In genomic region chr2:129923265-129924141, GRCh38 we compare ENCODE assay signal across 8 cellular contexts. TPM values are rescaled to one million over a fixed set of nuclear protein-coding genes. Genes with fewer than 3 reads are reported as not detected.
DNase-seq lines count a peak whose midpoint lies in the region; ATAC-seq and TF ChIP-seq lines count a peak whose summit lies in the region.

No MANE protein-coding gene starts in this region.

- H3K18ac ChIP-seq in IMR-90 (ENCODE audit: low read depth, low read length), result no peak overlapping the region

- CTCF ChIA-PET in IMR-90 (lab: Yijun Ruan, JAX), result interaction anchor here (0.6 to 1.4 kb wide), 2 partner anchors 8 to 1860 kb away, joined by 3 to 6 read pairs; no protein-coding TSS in a partner anchor
- CTCF ChIA-PET in PC-3 (lab: Charles Lee), result interaction anchor here (0.6 to 0.8 kb wide), 5 partner anchors 19 to 1680 kb away, joined by 3 to 6 read pairs (median 5); no protein-coding TSS in a partner anchor

- TF ChIP-seq CTCF in IMR-90 (conservative IDR thresholded peaks at IDR 0.05; ENCODE audit: low read depth, low read length) (peak; percentile 52), PC-3 (conservative IDR thresholded peaks at IDR 0.05; ENCODE audit: low read depth, low read length) (peak; percentile 56), colonic mucosa (IDR thresholded peaks at IDR 0.05) (peak; percentile 25), lower leg skin (IDR thresholded peaks at IDR 0.05) (no peak), uterus (IDR thresholded peaks at IDR 0.05) (peak in 3 of 4 experiments; percentile 14 to 43 (median 26))

- POLR2A ChIA-PET in IMR-90 (lab: Charles Lee; ENCODE audit: unreplicated experiment) (no interaction called here), PC-3 (lab: Charles Lee; ENCODE audit: unreplicated experiment) (no interaction called here)

- H4K91ac ChIP-seq in IMR-90 (ENCODE audit: insufficient read depth, low read depth, low read length), result no peak overlapping the region

- H3K9me2 ChIP-seq in PC-3 (replicated peaks; ENCODE audit: low read length), result no peaks in the 10 kb centered on the region

- H2BK15ac ChIP-seq in IMR-90 (ENCODE audit: low read depth, low read length), result no peak overlapping the region

- peak overlapping the region; percentile 51 for H2AFZ ChIP-seq in IMR-90 (replicated peaks; ENCODE audit: low read length, poor library complexity)
- 0 out of 2 replicates have a peak overlapping the region, but pooled peaks have one; percentile 42 for H2AFZ ChIP-seq in PC-3 (ENCODE audit: low read length)

- no peak overlapping the region for H3K14ac ChIP-seq in IMR-90 (replicated peaks; ENCODE audit: low read depth, low read length)

- H3K4me3 ChIP-seq in IMR-90 (ENCODE audit: insufficient read depth, low read depth, low read length) (no peak overlapping the region), PC-3 (ENCODE audit: low read length) (no peak overlapping the region), colonic mucosa (no peak overlapping the region), lower leg skin (ENCODE audit: low read depth, poor library complexity, severe bottlenecking) (no peak overlapping the region), uterus (no peak overlapping the region)

- no peak overlapping the region for H2BK20ac ChIP-seq in IMR-90 (ENCODE audit: low read depth, low read length)

- H3K79me1 ChIP-seq in IMR-90 (ENCODE audit: low read depth in 1 of 2, low read length in 2 of 2), result no peaks in the 10 kb centered on the region

- H4K20me1 ChIP-seq in IMR-90 (ENCODE audit: insufficient read depth, low read length) (no peaks in the 10 kb centered on the region), PC-3 (ENCODE audit: low read length) (no peaks in the 10 kb centered on the region)

- H2AK5ac ChIP-seq in IMR-90 (ENCODE audit: low read depth, low read length), result no peak overlapping the region

- WGBS in IMR-90 (ENCODE audit: extremely low coverage in 2 of 2, insufficient read length in 1 of 2), 2 experiments, result 5% methylated on average over 7 of the region's 30 CpGs; no CpG with 5 or more reads in 1 of the 2 experiments
- 5 to 7% methylated on average over 20 to 29 of the region's 30 CpGs for WGBS in lower leg skin, 2 donors

- no peak overlapping the region for H4K8ac ChIP-seq in IMR-90 (ENCODE audit: low read depth in 2 of 2, low read length in 2 of 2)

- dilution Hi-C loops in IMR-90 (cut with HindIII; ENCODE audit: low sequenced_read_pairs, unreplicated experiment), result no loop called here

- H3K27me3 ChIP-seq in IMR-90 (ENCODE audit: control insufficient read depth, insufficient read depth, low read length) (no peaks in the 10 kb centered on the region; the same call in 1 of the 2 replicates), PC-3 (ENCODE audit: low read length) (peaks cover 30% of the 10 kb centered on the region), colonic mucosa (peaks cover 9% of the 10 kb centered on the region), uterus (peaks cover 0 to 11% of the 10 kb centered on the region in 2 donors)

- TF ChIP-seq RAD21 in IMR-90 (IDR thresholded peaks at IDR 0.05; ENCODE audit: low read length), result peak; percentile 59

- H3K56ac ChIP-seq in IMR-90 (ENCODE audit: extremely low read depth, insufficient read depth, low read length), result no peak overlapping the region

- no peaks in the 10 kb centered on the region for H3F3A ChIP-seq in PC-3 (ENCODE audit: low read length, unreplicated experiment)

- H3K4ac ChIP-seq in IMR-90 (ENCODE audit: low read depth, low read length), result no peak overlapping the region

- H3K9ac ChIP-seq in IMR-90 (ENCODE audit: low read depth, low read length) (no peak overlapping the region), PC-3 (ENCODE audit: low read length) (no peak overlapping the region), colonic mucosa (ENCODE audit: low read depth in 2 of 2, low read length in 2 of 2) (no peak overlapping the region)

- no peaks in the 10 kb centered on the region for H3K9me3 ChIP-seq in IMR-90 (ENCODE audit: control insufficient read depth, insufficient read depth, low read length)
- 0 out of 2 replicates have a peak, but pooled peaks cover 3% of the 10 kb centered on the region for H3K9me3 ChIP-seq in PC-3 (ENCODE audit: low read length)
- no peaks in the 10 kb centered on the region for H3K9me3 ChIP-seq in colonic mucosa
- no peaks in the 10 kb centered on the region for H3K9me3 ChIP-seq in uterus

- no peak overlapping the region for H3K27ac ChIP-seq in IMR-90 (ENCODE audit: insufficient read depth, low read length)
- H3K27ac ChIP-seq in PC-3 (ENCODE audit: low read length), result no peak overlapping the region
- no peak overlapping the region for H3K27ac ChIP-seq in colonic mucosa
- H3K27ac ChIP-seq in uterus, result no peak overlapping the region

- no peak overlapping the region for H2AK9ac ChIP-seq in IMR-90 (replicated peaks; ENCODE audit: low read depth, low read length, poor library complexity)

- ATAC-seq in IMR-90 (ENCODE audit: low read depth) (peak; percentile 80), PC-3 (peak; percentile 70), GM21717 (IDR thresholded peaks at IDR 0.05; ENCODE audit: unreplicated experiment) (no peak), GM18873 (IDR thresholded peaks at IDR 0.05; ENCODE audit: low FRiP score, unreplicated experiment) (no peak)

- H3K79me2 ChIP-seq in PC-3 (ENCODE audit: low read length), result no peaks in the 10 kb centered on the region

- in situ Hi-C loops in IMR-90 (cut with MboI; ENCODE audit: low sequenced_read_pairs), result no loop called here

- H3K9me1 ChIP-seq in IMR-90 (ENCODE audit: insufficient read depth, low read length), result no peaks in the 10 kb centered on the region

- BruUV-seq in IMR-90 (replicated peaks; lab: Mats Ljungman, UMichigan) (no TSS peak), PC-3 (replicated peaks; lab: Mats Ljungman, UMichigan) (no TSS peak)

- H4K5ac ChIP-seq in IMR-90 (ENCODE audit: low read depth, low read length), result no peak overlapping the region

- H3K4me2 ChIP-seq in IMR-90 (ENCODE audit: low read depth, low read length) (no peak overlapping the region), PC-3 (ENCODE audit: low read length) (peak overlapping the region; percentile 46)

- no peak for TF ChIP-seq POLR2A in IMR-90 (IDR thresholded peaks at IDR 0.05; ENCODE audit: low read depth, low read length)
- no peak for TF ChIP-seq POLR2A in lower leg skin (IDR thresholded peaks at IDR 0.05)
- TF ChIP-seq POLR2A in uterus (IDR thresholded peaks at IDR 0.05), result no peak

- no peak overlapping the region for H3K23ac ChIP-seq in IMR-90 (ENCODE audit: low read depth, low read length)

- H3K36me3 ChIP-seq in IMR-90 (ENCODE audit: control insufficient read depth, insufficient read depth, low read length) (no peaks in the 10 kb centered on the region), PC-3 (ENCODE audit: low read depth, low read length) (no peaks in the 10 kb centered on the region), colonic mucosa (no peaks in the 10 kb centered on the region), uterus (no peaks in the 10 kb centered on the region)

- intact Hi-C loops in IMR-90 (cut with micrococcal nuclease), result loop anchor here (1.0 to 5.0 kb wide), 2 partner anchors 1601 to 1860 kb away; no protein-coding TSS in a partner anchor
- intact Hi-C loops in PC-3 (cut with micrococcal nuclease), result loop anchor here (10.0 kb wide), 1 partner anchor 1739 kb away; no protein-coding TSS in a partner anchor
- intact Hi-C loops in colonic mucosa (cut with DNase I), result no loop called here
- intact Hi-C loops in lower leg skin (cut with DNase I; ENCODE audit: low total_unique reads), result no loop called here
- intact Hi-C loops in uterus (cut with DNase I; ENCODE audit: low total_unique reads), result no loop called here

- no peaks in the 10 kb centered on the region for H3K4me1 ChIP-seq in IMR-90 (ENCODE audit: control insufficient read depth, insufficient read depth, low read length)
- no peaks in the 10 kb centered on the region for H3K4me1 ChIP-seq in PC-3 (ENCODE audit: insufficient read depth, low read length)
- H3K4me1 ChIP-seq in colonic mucosa, result no peaks in the 10 kb centered on the region
- H3K4me1 ChIP-seq in uterus, result no peaks in the 10 kb centered on the region

- peak; percentile 17 for DNase-seq in Daoy (ENCODE audit: low read depth)
- DNase-seq in IMR-90, result peak; percentile 37
- DNase-seq in PC-3, result peak; percentile 68
- no peak for DNase-seq in colonic mucosa
- DNase-seq in lower leg skin (ENCODE audit: low spot score in 2 of 2), result peak; percentile 13 to 78
- DNase-seq in uterus, result no peak

- H2BK120ac ChIP-seq in IMR-90 (ENCODE audit: low read depth, low read length), result no peak overlapping the region

- H2BK5ac ChIP-seq in IMR-90 (ENCODE audit: low read depth, low read length, poor library complexity, severe bottlenecking), result no peak overlapping the region

TF ChIP-seq in IMR-90, 13 proteins besides CTCF, POLR2A, EP300 and RAD21:
- TF ChIP-seq SMC3 (IDR thresholded peaks at IDR 0.05; ENCODE audit: low read depth, low read length) (peak; percentile 43), NFE2L2 (IDR thresholded peaks at IDR 0.05; ENCODE audit: low read depth, low read length) (no peak)

RNA-seq across cellular contexts. Expression of gene RAB6C, which starts 56.0 kb away (rescaled TPM):
- total RNA-seq in Daoy (2014; rRNA removed; shearing (Covaris generic)), result not detected in 2 replicates
- total RNA-seq in IMR-90 (2012; rRNA removed) (under 0.01 TPM in 1 of 2 replicates, not detected in the other), PC-3 (2014; rRNA removed) (0.04 TPM in 1 of 2 replicates, not detected in the other), colonic mucosa (under 1 TPM in 1 of 2 donors, not detected in 1; 0.08 TPM), lower leg skin (not detected), uterus (under 1 TPM in 2 of 4 donors, not detected in 2; 0.21 to 0.41 TPM)
- polyA plus RNA-seq in IMR-90 (2012; rRNA removed), result not detected in 2 replicates
- not detected in 2 replicates for polyA plus RNA-seq in IMR-90 (2012; cell fraction: cytosol; rRNA removed)
- polyA plus RNA-seq in IMR-90 (2012; cell fraction: nucleus; rRNA removed; ENCODE audit: low replicate concordance), result not detected in 2 replicates

Comparison
In these comparisons a context has a peak if more than half of its experiments do, and no peak if none do; other contexts are left out.
1. DNase-seq: peak in Daoy (single experiment), IMR-90 (single experiment), PC-3 (single experiment) and lower leg skin (2 of 2); none in colonic mucosa (single experiment) and uterus (0 of 2).
2. ATAC-seq: peak in IMR-90 (single experiment) and PC-3 (single experiment); none in GM21717 (single experiment) and GM18873 (single experiment).
3. CTCF ChIP-seq: peak in IMR-90 (single experiment), PC-3 (single experiment), colonic mucosa (single experiment) and uterus (3 of 4); none in lower leg skin (0 of 3).
4. intact Hi-C loops: an anchor here in IMR-90 (1.0 to 5.0 kb wide) and PC-3 (10.0 kb wide); none called in colonic mucosa, lower leg skin and uterus.